1 cellular context compared by ENCODE assay signal in genomic region chr12:108711486-108712163, GRCh38.
A peak's percentile ranks its signal among the peaks of the same experiment; 100 is the strongest.
TF ChIP-seq lines count a peak whose summit lies in the region.

No MANE protein-coding gene starts in this region.

TF ChIP-seq in K562, 482 proteins besides CTCF, POLR2A, EP300 and RAD21 (continued from another document):
- TF ChIP-seq PBX2 (CRISPR knock-in tag; IDR thresholded peaks at IDR 0.05; ENCODE audit: low read depth), result 0 out of 2 replicates have a peak, but pooled peaks have one; percentile 41
- TF ChIP-seq PBX2 (tag; conservative IDR thresholded peaks at IDR 0.05; ENCODE audit: low read depth), result peak; percentile 83
- TF ChIP-seq MNT (conservative IDR thresholded peaks at IDR 0.05), result no peak
- TF ChIP-seq HDGF (IDR thresholded peaks at IDR 0.05), result no peak
- TF ChIP-seq TGIF2 (CRISPR knock-in tag; IDR thresholded peaks at IDR 0.05), result no peak
- no peak for TF ChIP-seq KDM1A (IDR thresholded peaks at IDR 0.05)
- TF ChIP-seq ZNF449 (CRISPR knock-in tag; IDR thresholded peaks at IDR 0.05), result no peak
- peak; percentile 82 for TF ChIP-seq ZNF384 (IDR thresholded peaks at IDR 0.05; ENCODE audit: low read depth, low read length)
- TF ChIP-seq ADNP (tag; IDR thresholded peaks at IDR 0.05), result no peak
- peak in 1 of 2 experiments; percentile 37; a peak in 1 of 4 replicates for TF ChIP-seq FOXK2 (conservative IDR thresholded peaks at IDR 0.05 in 1 of 2, IDR thresholded peaks at IDR 0.05 in 1 of 2; ENCODE audit: low read depth in 2 of 2)
- TF ChIP-seq ZNF316 (IDR thresholded peaks at IDR 0.05), result 0 out of 2 replicates have a peak, but pooled peaks have one; percentile 17
- TF ChIP-seq PKNOX1 (IDR thresholded peaks at IDR 0.05), result peak; percentile 96
TF ChIP-seq in K562: peak in this region for 5.
